In genomic region chr9:110895141-110895912, GRCh38 we compare ENCODE assay signal across 21 cellular contexts.
DNase-seq lines count a peak whose midpoint lies in the region; ATAC-seq, FAIRE-seq and TF ChIP-seq lines count a peak whose summit lies in the region.
"Had no signal": no experiment of that assay in that cellular context is flagged by ENCODE, and none has a peak within 500 bp of the region (broad histone marks: within the 10 kb centered on the region; RNA-seq: fewer than 3 reads in every experiment).

No MANE protein-coding gene starts in this region.

- FAIRE-seq in kidney (lab: Jason Lieb, UNC), result no peak
- FAIRE-seq: frontal cortex had no signal

- H3K27ac ChIP-seq in kidney (ENCODE audit: low read depth in 2 of 2, low read length in 2 of 2) (no peak overlapping the region), gastrocnemius medialis (peak overlapping the region; percentile 4 to 38 (median 24)), aorta (ENCODE audit: low read depth in 1 of 2, low read length in 2 of 2) (peak overlapping the region in 1 of 2 donors; percentile 72)
- H3K27ac ChIP-seq: cardiac muscle cell, KMS-11 had no signal

- intact Hi-C loops in Right ventricle myocardium inferior (cut with DNase I), result no loop called here
- intact Hi-C loops in cardiac septum (cut with DNase I), result no loop called here
- intact Hi-C loops in kidney (cut with DNase I), result no loop called here
- intact Hi-C loops in gastrocnemius medialis (cut with DNase I; ENCODE audit: low total_unique reads), result no loop called here
- intact Hi-C loops in aorta (cut with DNase I), result loop anchor here in 1 of 2 donors (10.0 kb wide), 2 partner anchors 151 to 399 kb away; no protein-coding TSS in a partner anchor

- H3K27me3 ChIP-seq in gastrocnemius medialis (no peaks in the 10 kb centered on the region), aorta (ENCODE audit: control insufficient read depth in 1 of 2, insufficient read depth in 2 of 2, low read length in 1 of 2) (no peaks in the 10 kb centered on the region)
- H3K27me3 ChIP-seq: cardiac muscle cell had no signal

- peak; percentile 96 for ATAC-seq in Right ventricle myocardium inferior
- peak; percentile 70 to 71 for ATAC-seq in gastrocnemius medialis
- peak; percentile 78 for ATAC-seq in aorta (ENCODE audit: low FRiP score)
- ATAC-seq: effector memory CD8-positive, alpha-beta T cell; PC-3 had no signal

- H3K9ac ChIP-seq in kidney (ENCODE audit: low read length in 2 of 2), result no peak overlapping the region
- H3K9ac ChIP-seq: KMS-11, SK-N-SH had no signal

- in situ Hi-C loops in gastrocnemius medialis (cut with MboI; ENCODE audit: low sequenced_read_pairs in 4 of 4), result no loop called here

- H3K9me3 ChIP-seq in kidney (ENCODE audit: control insufficient read depth in 1 of 2, low read length in 2 of 2) (no peaks in the 10 kb centered on the region), gastrocnemius medialis (no peaks in the 10 kb centered on the region), aorta (ENCODE audit: control insufficient read depth, low read length) (no peaks in the 10 kb centered on the region)
- H3K9me3 ChIP-seq: SK-N-SH had no signal

- H3K4me3 ChIP-seq in kidney (ENCODE audit: low read length in 2 of 2) (no peak overlapping the region), gastrocnemius medialis (no peak overlapping the region), aorta (ENCODE audit: low read length in 2 of 2) (no peak overlapping the region)
- H3K4me3 ChIP-seq: cardiac muscle cell had no signal

- peak; percentile 83 for DNase-seq in Right ventricle myocardium inferior (ENCODE audit: missing footprints)
- DNase-seq in cardiac septum (ENCODE audit: low spot score), result no peak
- peak; percentile 82 for DNase-seq in kidney
- DNase-seq in gastrocnemius medialis, result peak in 1 of 2 donors; percentile 33
- DNase-seq in aorta, result peak; percentile 63 to 76
- DNase-seq in SW480 (ENCODE audit: low spot score), result no peak
- no peak for DNase-seq in NCI-H2107 (lab: John Stamatoyannopoulos, UW)
- DNase-seq in T1000 (lab: John Stamatoyannopoulos, UW), result no peak
- DNase-seq: activated CD4-positive, alpha-beta memory T cell treated with anti-CD3 and anti-CD28 coated beads for 36 hours; activated naive CD8-positive, alpha-beta T cell treated with anti-CD3 and anti-CD28 coated beads, Interleukin-2, amount 10 ng/mL, durations not matched to agents 7 days and 5 days; activated T-cell treated with anti-CD3 and anti-CD28 coated beads, Interleukin-2, amount 50 U/mL, for 48 hours; CD4-positive, alpha-beta T cell; effector memory CD8-positive, alpha-beta T cell; mesendoderm; NCI-H1417; NCI-H510A treated with DMSO at 0.1 percent for 48 hours; PC-3; SK-N-SH had no signal

- TF ChIP-seq CTCF in kidney (IDR thresholded peaks at IDR 0.05; ENCODE audit: borderline replicate concordance, extremely low read depth, insufficient read depth) (no peak), gastrocnemius medialis (IDR thresholded peaks at IDR 0.05 in 4 of 5, conservative IDR thresholded peaks at IDR 0.05 in 1 of 5) (no peak)

- 14 to 23% methylated on average over 7 of the region's 7 CpGs for WGBS in aorta, 2 donors

- H3K4me1 ChIP-seq in kidney (ENCODE audit: control insufficient read depth in 1 of 2, insufficient read depth in 1 of 2, low read depth in 1 of 2, low read length in 2 of 2) (peaks cover 0 to 2% of the 10 kb centered on the region in 2 donors), gastrocnemius medialis (no peaks in the 10 kb centered on the region), aorta (ENCODE audit: control insufficient read depth in 1 of 2, insufficient read depth in 2 of 2, low read length in 2 of 2) (peaks cover 12 to 14% of the 10 kb centered on the region in 2 donors)

- H3K36me3 ChIP-seq in kidney (ENCODE audit: control insufficient read depth in 1 of 2, insufficient read depth in 2 of 2, low read length in 2 of 2), result no peaks in the 10 kb centered on the region
- no peaks in the 10 kb centered on the region for H3K36me3 ChIP-seq in gastrocnemius medialis
- no peaks in the 10 kb centered on the region for H3K36me3 ChIP-seq in aorta (ENCODE audit: control insufficient read depth in 1 of 2, insufficient read depth in 2 of 2, low read length in 1 of 2)
- H3K36me3 ChIP-seq: cardiac muscle cell had no signal

- TF ChIP-seq POLR2A in gastrocnemius medialis (IDR thresholded peaks at IDR 0.05), result no peak

Comparison
In these comparisons a context has a peak if more than half of its experiments do, and no peak if none do; other contexts are left out.
1. DNase-seq: peak in Right ventricle myocardium inferior (single experiment), kidney (single experiment) and aorta (2 of 2); none in cardiac septum (single experiment), SW480 (single experiment), NCI-H2107 (single experiment) and T1000 (single experiment).
2. H3K27ac ChIP-seq: peak in gastrocnemius medialis (4 of 4); none in kidney (0 of 2).
3. Peak in every context shown above with its lines, with median percentiles within 50 percentile points of each other: ATAC-seq.